Comparison of ENCODE assay signal across 24 cellular contexts in genomic region chr3:179672918-179673317, GRCh38. TPM values are rescaled to one million over a fixed set of nuclear protein-coding genes. Genes with fewer than 3 reads are reported as not detected.
A peak's percentile ranks its signal among the peaks of the same experiment; 100 is the strongest.
DNase-seq lines count a peak whose midpoint lies in the region; ATAC-seq, FAIRE-seq and TF ChIP-seq lines count a peak whose summit lies in the region.
"Had no signal": no experiment of that assay in that cellular context is flagged by ENCODE, and none has a peak within 500 bp of the region (broad histone marks: within the 10 kb centered on the region; RNA-seq: fewer than 3 reads in every experiment).

No MANE protein-coding gene starts in this region.

- no peaks in the 10 kb centered on the region; the same call in 1 of the 2 replicates for H4K20me1 ChIP-seq in HepG2 (ENCODE audit: insufficient read depth, low read length)

- H3K36me3 ChIP-seq in HepG2 (replicated peaks in 1 of 2; ENCODE audit: control insufficient read depth in 1 of 2, insufficient read depth in 2 of 2, low read length in 2 of 2) (no peaks in the 10 kb centered on the region; a peak in 1 of 5 replicates), right lobe of liver (no peaks in the 10 kb centered on the region), lower lobe of right lung (no peaks in the 10 kb centered on the region), upper lobe of right lung (no peaks in the 10 kb centered on the region)

- H3K9me3 ChIP-seq in HepG2 (ENCODE audit: low read length) (no peaks in the 10 kb centered on the region), right lobe of liver (no peaks in the 10 kb centered on the region), lower lobe of right lung (no peaks in the 10 kb centered on the region), upper lobe of right lung (no peaks in the 10 kb centered on the region)
- H3K9me3 ChIP-seq: SJSA1 had no signal

- BruUV-seq in HepG2 (replicated peaks; lab: Mats Ljungman, UMichigan) = TSS peak; percentile 19

- H2AFZ ChIP-seq in HepG2 (ENCODE audit: low read length) = no peak overlapping the region

- CTCF ChIA-PET in HepG2 (lab: Yijun Ruan, JAX; ENCODE audit: low intra/inter-chr PET ratio, low total read pairs) (no interaction called here), WTC11 (lab: Charles Lee) (interaction anchor here (0.7 kb wide), 1 partner anchor 23 kb away, joined by 3 read pairs; no protein-coding TSS in a partner anchor)

- WGBS in HepG2 (ENCODE audit: low lambda C conversion rate) = 93% methylated on average over 4 of the region's 4 CpGs
- 85% methylated on average over 3 of the region's 4 CpGs for WGBS in right lobe of liver (ENCODE audit: insufficient coverage, low coverage, low lambda C conversion rate, missing lambda C conversion rate)

- H3K27me3 ChIP-seq in HepG2 (ENCODE audit: control insufficient read depth in 1 of 2, insufficient read depth in 2 of 2, low read length in 2 of 2) (no peaks in the 10 kb centered on the region), right lobe of liver (no peaks in the 10 kb centered on the region), lower lobe of right lung (ENCODE audit: low read depth) (no peaks in the 10 kb centered on the region), upper lobe of right lung (no peaks in the 10 kb centered on the region)
- H3K27me3 ChIP-seq: SJSA1 had no signal

- in situ Hi-C loops in HepG2 (cut with HindIII; ENCODE audit: extremely low pct_ligation_motif_present, low pct_unique_long_range_greater_than_20kb) = no loop called here

- no peak for DNase-seq in HepG2 (ENCODE audit: low spot score)
- DNase-seq in right lobe of liver = no peak
- DNase-seq in WTC11 (ENCODE audit: low spot score) = no peak
- DNase-seq in lower lobe of right lung = no peak
- no peak for DNase-seq in upper lobe of right lung
- DNase-seq in cortex of kidney (lab: John Stamatoyannopoulos, UW) = no peak
- DNase-seq in H4 (ENCODE audit: low spot score) = no peak
- DNase-seq: activated CD4-positive, alpha-beta T cell treated with anti-CD3 and anti-CD28 coated beads for 36 hours; activated CD8-positive, alpha-beta memory T cell treated with anti-CD3 and anti-CD28 coated beads, Interleukin-2, amount 50 U/mL, for 4 hours; activated effector memory CD4-positive, alpha-beta T cell treated with Interleukin-2 at 50 U/mL for 16 hours; amygdala; CD4-positive, alpha-beta T cell; hippocampal formation; KBM-7; NCI-H1048; NCI-H2029 treated with DMSO at 0.1 percent for 48 hours; NCI-H524; nucleus accumbens; right cardiac atrium; stimulated activated naive CD4-positive, alpha-beta T cell treated with Interleukin-2 at 50 U/mL for 16 hours had no signal

- no peak for TF ChIP-seq RAD21 in HepG2 (CRISPR knock-in tag; IDR thresholded peaks at IDR 0.05)

- ATAC-seq in HepG2 (no peak), right lobe of liver (no peak), WTC11 (no peak), lower lobe of right lung (peak; percentile 44 to 48), upper lobe of right lung (peak; percentile 31), HG03439 (IDR thresholded peaks at IDR 0.05; ENCODE audit: unreplicated experiment) (no peak)
- ATAC-seq: activated CD4-positive, alpha-beta T cell treated with anti-CD3 and anti-CD28 coated beads for 36 hours had no signal

- H3K4me1 ChIP-seq in HepG2 (ENCODE audit: insufficient read depth, low read length) (peaks cover 39% of the 10 kb centered on the region), right lobe of liver (peaks cover 0 to 4% (median 0%) of the 10 kb centered on the region in 4 donors), lower lobe of right lung (peaks cover 18% of the 10 kb centered on the region), upper lobe of right lung (peaks cover 15% of the 10 kb centered on the region)
- H3K4me1 ChIP-seq: SJSA1 had no signal

- H3K4me2 ChIP-seq in HepG2 (ENCODE audit: low read depth, low read length) = no peak overlapping the region

- H3K4me3 Mint-ChIP-seq in WTC11 = no peak overlapping the region
- H3K4me3 Mint-ChIP-seq: activated CD4-positive, alpha-beta T cell treated with anti-CD3 and anti-CD28 coated beads for 36 hours; CD4-positive, alpha-beta T cell had no signal

- intact Hi-C loops in HepG2 (cut with micrococcal nuclease; ENCODE audit: unreplicated experiment) = no loop called here
- intact Hi-C loops in right lobe of liver (cut with DNase I) = no loop called here
- intact Hi-C loops in lower lobe of right lung (cut with DNase I) = no loop called here
- intact Hi-C loops in upper lobe of right lung (cut with DNase I) = no loop called here

- H3K27me3 Mint-ChIP-seq in WTC11 (ENCODE audit: low read depth) = no peaks in the 10 kb centered on the region
- H3K27me3 Mint-ChIP-seq: activated CD4-positive, alpha-beta T cell treated with anti-CD3 and anti-CD28 coated beads for 36 hours; CD4-positive, alpha-beta T cell had no signal

- H3K27ac ChIP-seq in HepG2 (ENCODE audit: extremely low read length, insufficient read depth, low read length) = peak overlapping the region; percentile 24
- H3K27ac ChIP-seq in right lobe of liver = no peak overlapping the region
- H3K27ac ChIP-seq in lower lobe of right lung = peak overlapping the region; percentile 69
- H3K27ac ChIP-seq in upper lobe of right lung = peak overlapping the region; percentile 67
- H3K27ac ChIP-seq: SJSA1 had no signal

- H3K9ac ChIP-seq in HepG2 (ENCODE audit: insufficient read depth, low read depth, low read length) = no peak overlapping the region

- no peaks in the 10 kb centered on the region for H3K36me3 Mint-ChIP-seq in WTC11

- H3K79me2 ChIP-seq in HepG2 (ENCODE audit: insufficient read depth, low read length) = peaks cover 83% of the 10 kb centered on the region

- peaks cover 21% of the 10 kb centered on the region for H3K4me1 Mint-ChIP-seq in WTC11

- POLR2A ChIA-PET in HepG2 (lab: Yijun Ruan, JAX) = no interaction called here
- POLR2A ChIA-PET in WTC11 (lab: Charles Lee) = no interaction called here

- TF ChIP-seq EP300 in HepG2 (IDR thresholded peaks at IDR 0.05; ENCODE audit: low read depth in 2 of 2, low read length in 2 of 2) (no peak), HepG2 (CRISPR knock-in tag; IDR thresholded peaks at IDR 0.05; ENCODE audit: borderline replicate concordance) (no peak)

- TF ChIP-seq CTCF in HepG2 (CRISPR knock-in tag; IDR thresholded peaks at IDR 0.05) (no peak), right lobe of liver (IDR thresholded peaks at IDR 0.05) (no peak), WTC11 (IDR thresholded peaks at IDR 0.05) (no peak), lower lobe of right lung (IDR thresholded peaks at IDR 0.05) (no peak), upper lobe of right lung (IDR thresholded peaks at IDR 0.05) (no peak)

- peak overlapping the region; percentile 81 for H3K27ac Mint-ChIP-seq in WTC11
- H3K27ac Mint-ChIP-seq: activated CD4-positive, alpha-beta T cell treated with anti-CD3 and anti-CD28 coated beads for 36 hours; CD4-positive, alpha-beta T cell had no signal

- FAIRE-seq in HepG2 (lab: Jason Lieb, UNC) = no peak
- FAIRE-seq: GM18507, urothelium cell line had no signal

- no peaks in the 10 kb centered on the region for H3K9me3 Mint-ChIP-seq in WTC11
- H3K9me3 Mint-ChIP-seq: CD4-positive, alpha-beta T cell had no signal

- TF ChIP-seq POLR2A in HepG2 (IDR thresholded peaks at IDR 0.05; ENCODE audit: insufficient read depth in 1 of 2, low read depth in 2 of 2, low read length in 2 of 2) = no peak
- TF ChIP-seq POLR2A in right lobe of liver (IDR thresholded peaks at IDR 0.05) = no peak

- H3K4me3 ChIP-seq in HepG2 (replicated peaks in 1 of 3; ENCODE audit: insufficient read depth in 1 of 3, low read depth in 2 of 3, low read length in 3 of 3) (no peak overlapping the region), right lobe of liver (no peak overlapping the region), lower lobe of right lung (no peak overlapping the region), upper lobe of right lung (no peak overlapping the region)
- H3K4me3 ChIP-seq: SJSA1 had no signal

TF ChIP-seq in HepG2, 621 proteins besides CTCF, POLR2A, EP300 and RAD21 (continues in another document):
- TF ChIP-seq RBAK (CRISPR knock-in tag; IDR thresholded peaks at IDR 0.05) = no peak
- TF ChIP-seq XBP1 (CRISPR knock-in tag; IDR thresholded peaks at IDR 0.05) = no peak

TF ChIP-seq in WTC11, 78 proteins besides CTCF, POLR2A, EP300 and RAD21 (continues in another document):
- no peak for TF ChIP-seq ZNF232 (CRISPR knock-in tag; IDR thresholded peaks at IDR 0.05)
- TF ChIP-seq CBFB (CRISPR knock-in tag; IDR thresholded peaks at IDR 0.05; ENCODE audit: low read depth) = no peak

RNA-seq across cellular contexts. Expression of gene USP13, which starts 20.1 kb away (rescaled TPM):
- total RNA-seq in HepG2 (2016; rRNA removed; fragmentation: Illumina TruSeq; extraction: Trizol) (15.9 and 23.2 TPM in 2 replicates), right lobe of liver (10 to 100 TPM in 1 of 6 experiments, 1 to 10 TPM in 5; 6.0 to 11.1 (median 6.9) TPM), WTC11 (2021) (24.8 to 27.2 TPM (median 26.8 TPM) in 3 replicates), lower lobe of right lung (13.9 TPM), upper lobe of right lung (15.4 TPM)
- total RNA-seq in HepG2 (2016; cell fraction: cytosol; rRNA removed; fragmentation: Illumina TruSeq; extraction: Trizol; ENCODE audit: low read depth) = 11.7 and 12.8 TPM in 2 replicates
- total RNA-seq in HepG2 (2016; cell fraction: insoluble cytoplasmic fraction; rRNA removed; fragmentation: Illumina TruSeq; extraction: Trizol) = 15.0 and 22.6 TPM in 2 replicates
- 10.0 and 10.5 TPM in 2 replicates for total RNA-seq in HepG2 (2016; cell fraction: membrane; rRNA removed; fragmentation: Illumina TruSeq; extraction: Trizol)
- 17.2 and 17.6 TPM in 2 replicates for total RNA-seq in HepG2 (2016; cell fraction: nucleus; rRNA removed; fragmentation: Illumina TruSeq; extraction: Trizol)
- 29.2 and 36.7 TPM in 2 replicates for polyA plus RNA-seq in HepG2 (2011; rRNA removed)
- 19.3 and 27.5 TPM in 2 replicates for polyA plus RNA-seq in HepG2 (2011; cell fraction: cytosol; rRNA removed)
- polyA plus RNA-seq in HepG2 (2011; cell fraction: nucleus; rRNA removed) = 23.3 and 29.1 TPM in 2 replicates
- 18.4 and 29.6 TPM in 2 replicates for polyA plus RNA-seq in HepG2 (2012)
- 1.2 and 1.6 TPM in 2 replicates for polyA plus RNA-seq in HepG2 (2016; cell fraction: cytosol; fragmentation: Illumina TruSeq; extraction: Trizol; ENCODE audit: low read depth)
- 18.8 and 19.7 TPM in 2 replicates for polyA plus RNA-seq in HepG2 (2016; cell fraction: insoluble cytoplasmic fraction; fragmentation: Illumina TruSeq; extraction: Trizol; ENCODE audit: low read depth)
- polyA plus RNA-seq in HepG2 (2016; cell fraction: membrane; fragmentation: Illumina TruSeq; extraction: Trizol; ENCODE audit: low read depth) = 3.2 and 3.3 TPM in 2 replicates
- polyA plus RNA-seq in HepG2 (2016; cell fraction: nucleus; fragmentation: Illumina TruSeq; extraction: Trizol; ENCODE audit: insufficient read depth, low read depth) = 16.1 and 17.8 TPM in 2 replicates
- polyA minus RNA-seq in HepG2 (2011; rRNA and poly(A)+ RNA removed; ENCODE audit: low replicate concordance) = 32.1 and 37.3 TPM in 2 replicates
- 38.5 and 48.8 TPM in 2 replicates for polyA minus RNA-seq in HepG2 (2011; cell fraction: cytosol; rRNA and poly(A)+ RNA removed)
- polyA minus RNA-seq in HepG2 (2011; cell fraction: nucleus; rRNA and poly(A)+ RNA removed) = 96.3 and 130 TPM in 2 replicates
- 5.3 and 10.3 TPM in 2 replicates for total RNA-seq in H4 (2014; rRNA removed; shearing (Covaris generic))

Comparison
In these comparisons a context has a peak if more than half of its experiments do, and no peak if none do; other contexts are left out.
1. H3K27ac ChIP-seq: peak in HepG2 (single experiment), lower lobe of right lung (single experiment) and upper lobe of right lung (single experiment); none in right lobe of liver (0 of 3).
2. ATAC-seq: peak in lower lobe of right lung (2 of 2) and upper lobe of right lung (single experiment); none in HepG2 (single experiment), right lobe of liver (0 of 4), WTC11 (single experiment) and HG03439 (single experiment).